Comparison of ENCODE assay signal across 18 cellular contexts in genomic region chr1:236982380-236982779, GRCh38. TPM values are rescaled to one million over a fixed set of nuclear protein-coding genes. Genes with fewer than 3 reads are reported as not detected.
"Had no signal": no experiment of that assay in that cellular context is flagged by ENCODE, and none has a peak within 500 bp of the region (broad histone marks: within the 10 kb centered on the region; RNA-seq: fewer than 3 reads in every experiment).

No MANE protein-coding gene starts in this region.

- DNase-seq: activated naive CD4-positive, alpha-beta T cell treated with anti-CD3 and anti-CD28 coated beads, Interleukin-2, amount 10 ng/mL, durations not matched to agents 7 days and 5 days; activated T-cell treated with anti-CD3 and anti-CD28 coated beads, Interleukin-2, amount 50 U/mL, for 1 hour; erythroblast; hippocampal formation; posterior cingulate gyrus; retina; stimulated activated CD4-positive, alpha-beta T cell treated with anti-CD3 and anti-CD28 coated beads, Interleukin-15, amount 100 ng/mL, for 24 hours; stimulated activated CD4-positive, alpha-beta T cell treated with anti-CD3 and anti-CD28 coated beads, Interleukin-4, amount 100 ng/mL, for 24 hours; stimulated activated naive CD4-positive, alpha-beta T cell; transverse colon had no signal

- H3K36me3 ChIP-seq: ascending aorta, breast epithelium, transverse colon had no signal

- H3K9me3 ChIP-seq: ascending aorta, transverse colon had no signal

- H3K27me3 ChIP-seq: ascending aorta, breast epithelium, dorsolateral prefrontal cortex, transverse colon had no signal

- H3K4me3 ChIP-seq: ascending aorta, breast epithelium, dorsolateral prefrontal cortex, skin epidermis, transverse colon had no signal

- H3K27ac ChIP-seq: ascending aorta, breast epithelium, skin epidermis, transverse colon had no signal

- H3K4me1 ChIP-seq: breast epithelium, transverse colon had no signal

RNA-seq across cellular contexts. Expression of gene MT1HL1, which starts 21.9 kb away (rescaled TPM):
- total RNA-seq: ascending aorta, breast epithelium, dorsolateral prefrontal cortex, liver, mesenteric fat pad, subcutaneous adipose tissue, transverse colon had no signal
- polyA plus RNA-seq: keratinocyte had no signal
